Comparison of ENCODE assay signal across 8 cellular contexts in the genomic region with DNA sequence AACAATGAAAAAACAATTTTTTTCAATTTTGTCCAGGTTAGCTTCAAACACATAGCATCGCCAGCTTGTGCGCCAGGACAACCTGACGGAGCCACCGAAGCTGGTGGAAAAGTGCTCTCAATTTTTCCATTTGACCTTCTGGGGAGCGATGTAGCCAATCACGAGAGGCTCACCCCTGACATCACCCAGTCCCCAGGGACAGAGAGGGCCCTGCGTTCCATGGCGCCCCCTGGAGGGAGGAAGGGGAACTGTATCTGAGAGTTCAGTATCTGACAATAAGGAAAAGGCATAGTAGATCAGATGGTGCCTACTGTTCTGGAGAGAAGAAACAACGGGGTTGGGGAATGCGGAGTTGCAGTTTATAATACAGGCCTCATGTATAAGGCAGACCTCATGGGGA.
DNase-seq lines count a peak whose midpoint lies in the region; ATAC-seq and TF ChIP-seq lines count a peak whose summit lies in the region.
"Not testable (repeated sequence)": the region's sequence is repeated elsewhere in the genome, so short reads cannot be mapped to it uniquely, and the experiment has no call there.

No MANE protein-coding gene starts in this region.

- H3K4me1 ChIP-seq in OCI-LY7 (ENCODE audit: insufficient read depth, low read length, poor library complexity, severe bottlenecking); colonic mucosa: not testable (repeated sequence)

- H3K4me3 Mint-ChIP-seq in activated CD4-positive, alpha-beta T cell treated with anti-CD3 and anti-CD28 coated beads for 36 hours; osteocyte (ENCODE audit: unreplicated experiment): not testable (repeated sequence)

- not testable (repeated sequence) for H3K9me3 ChIP-seq in OCI-LY7 (ENCODE audit: low read length); colonic mucosa

- not testable (repeated sequence) for H2AFZ ChIP-seq in OCI-LY7 (ENCODE audit: low read length)

- not testable (repeated sequence) for H3K27me3 Mint-ChIP-seq in activated CD4-positive, alpha-beta T cell treated with anti-CD3 and anti-CD28 coated beads for 36 hours; osteocyte (ENCODE audit: unreplicated experiment)

- H3K36me3 ChIP-seq in BJ (ENCODE audit: control insufficient read depth, insufficient read depth, low read length); OCI-LY7 (ENCODE audit: insufficient read depth, low read length); colonic mucosa: not testable (repeated sequence)

- H3K9ac ChIP-seq in colonic mucosa (ENCODE audit: low read depth in 2 of 2, low read length in 2 of 2) = not testable (repeated sequence)

- TF ChIP-seq CTCF in BJ (IDR thresholded peaks at IDR 0.05; ENCODE audit: insufficient read depth, low read depth, low read length) (peak; percentile 22; the same call in 1 of the 2 replicates), GM13977 (IDR thresholded peaks at IDR 0.05; ENCODE audit: extremely low read depth, insufficient read depth, missing control alignments) (peak; percentile 28), OCI-LY7 (conservative IDR thresholded peaks at IDR 0.05; ENCODE audit: low read length) (peak; percentile 68), colonic mucosa (IDR thresholded peaks at IDR 0.05) (peak; percentile 11), osteocyte (IDR thresholded peaks at IDR 0.05) (peak; percentile 21)

- ATAC-seq in activated CD4-positive, alpha-beta T cell treated with anti-CD3 and anti-CD28 coated beads for 36 hours = peak; percentile 71

- BruUV-seq in OCI-LY7 (replicated peaks; lab: Mats Ljungman, UMichigan) = not testable (repeated sequence)

- POLR2A ChIA-PET in BJ (lab: Charles Lee); OCI-LY7 (lab: Charles Lee); activated CD4-positive, alpha-beta T cell treated with anti-CD3 and anti-CD28 coated beads for 36 hours (lab: Charles Lee): not testable (repeated sequence)

- intact Hi-C loops in OCI-LY7 (cut with micrococcal nuclease; ENCODE audit: unreplicated experiment); activated CD4-positive, alpha-beta T cell treated with anti-CD3 and anti-CD28 coated beads for 36 hours (cut with DNase I, micrococcal nuclease); colonic mucosa (cut with DNase I): not testable (repeated sequence)

- H3K36me3 Mint-ChIP-seq in activated CD4-positive, alpha-beta T cell treated with anti-CD3 and anti-CD28 coated beads for 36 hours (ENCODE audit: low read depth); osteocyte (ENCODE audit: unreplicated experiment): not testable (repeated sequence)

- H3K27ac Mint-ChIP-seq in activated CD4-positive, alpha-beta T cell treated with anti-CD3 and anti-CD28 coated beads for 36 hours; osteocyte (ENCODE audit: unreplicated experiment): not testable (repeated sequence)

- not testable (repeated sequence) for H3K27me3 ChIP-seq in BJ (ENCODE audit: control insufficient read depth, insufficient read depth, low read length); colonic mucosa

- H3K79me2 ChIP-seq in OCI-LY7 (ENCODE audit: insufficient read depth, low read depth, low read length) = not testable (repeated sequence)

- not testable (repeated sequence) for H3K4me1 Mint-ChIP-seq in activated CD4-positive, alpha-beta T cell treated with anti-CD3 and anti-CD28 coated beads for 36 hours; osteocyte (ENCODE audit: unreplicated experiment)

- H3K4me3 ChIP-seq in BJ (ENCODE audit: low read depth, low read length); OCI-LY7 (ENCODE audit: low read depth, low read length, poor library complexity, severe bottlenecking); colonic mucosa: not testable (repeated sequence)

- H3K9me2 ChIP-seq in OCI-LY7 (ENCODE audit: insufficient read depth, low read length) = not testable (repeated sequence)

- in situ Hi-C loops in GM13977 (cut with MboI; ENCODE audit: low pct_unique_long_range_greater_than_20kb, low sequenced_read_pairs, unreplicated experiment) = not testable (repeated sequence)

- H3K4me2 ChIP-seq in OCI-LY7 (ENCODE audit: low read length) = not testable (repeated sequence)

- CTCF ChIA-PET in BJ (lab: Yijun Ruan, JAX); OCI-LY7 (lab: Charles Lee; ENCODE audit: unreplicated experiment): not testable (repeated sequence)
- CTCF ChIA-PET in activated CD4-positive, alpha-beta T cell treated with anti-CD3 and anti-CD28 coated beads for 36 hours (lab: Charles Lee) = interaction anchor here (1.3 kb wide), 1 partner anchor 43 kb away, joined by 3 read pairs; no protein-coding TSS in a partner anchor

- DNase-seq in BJ (ENCODE audit: low read depth); GM13977 (ENCODE audit: low spot score); colonic mucosa; osteocyte (ENCODE audit: extremely low spot score, unreplicated experiment): not testable (repeated sequence)
- DNase-seq in OCI-LY7 (ENCODE audit: low spot score) = peak; percentile 72
- DNase-seq in activated CD4-positive, alpha-beta T cell treated with anti-CD3 and anti-CD28 coated beads for 36 hours = peak; percentile 76
- peak; percentile 59 to 68 for DNase-seq in activated T-cell treated with anti-CD3 and anti-CD28 coated beads, Interleukin-2, amount 50 U/mL, for 48 hours
- DNase-seq in stimulated activated CD8-positive, alpha-beta memory T cell treated with anti-CD3 and anti-CD28 coated beads, Interleukin-4, amount 100 ng/mL, for 24 hours (ENCODE audit: low read depth) = peak; percentile 8

- not testable (repeated sequence) for H4K20me1 ChIP-seq in OCI-LY7 (ENCODE audit: insufficient read depth, low read length)

- not testable (repeated sequence) for H3K27ac ChIP-seq in OCI-LY7 (ENCODE audit: low read depth, low read length, poor library complexity, severe bottlenecking); colonic mucosa

- H3K9me3 Mint-ChIP-seq in activated CD4-positive, alpha-beta T cell treated with anti-CD3 and anti-CD28 coated beads for 36 hours (ENCODE audit: low read depth); osteocyte (ENCODE audit: unreplicated experiment): not testable (repeated sequence)

Comparison
In these comparisons a context has a peak if more than half of its experiments do, and no peak if none do; other contexts are left out.
1. CTCF ChIP-seq: peak in every context shown above with its lines; median percentile 68 in OCI-LY7; 28 in GM13977; 22 in BJ; 21 in osteocyte; 11 in colonic mucosa.